Comparison of ENCODE assay signal across 15 cellular contexts in the genomic region with DNA sequence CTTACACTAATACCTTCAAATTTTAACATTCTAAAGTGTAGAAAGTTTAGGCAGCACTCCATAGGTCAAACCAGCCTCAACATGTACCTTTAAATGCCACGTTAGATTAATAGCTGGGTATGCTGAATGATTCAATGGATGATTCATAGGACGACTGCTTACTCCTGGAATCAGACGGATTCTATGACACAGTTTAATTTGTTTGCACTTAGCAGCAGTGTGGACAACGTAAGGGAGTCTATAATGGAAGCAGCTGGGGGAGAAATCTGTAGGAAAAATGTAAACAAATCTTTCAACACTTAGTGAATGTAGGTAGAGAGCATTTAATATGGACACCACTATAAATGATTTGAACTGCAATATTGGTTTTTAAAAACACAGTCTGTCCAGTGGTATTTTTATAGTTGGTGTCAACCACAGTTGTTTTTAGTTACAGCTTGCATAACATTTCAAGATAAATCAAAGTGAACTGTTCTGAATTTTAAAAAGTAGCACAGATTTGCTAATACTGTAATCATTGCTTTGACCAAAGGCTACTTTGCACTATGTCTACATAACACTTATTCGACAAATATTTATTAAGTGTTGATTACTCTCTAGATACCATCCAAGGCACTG.
A peak's percentile ranks its signal among the peaks of the same experiment; 100 is the strongest.
DNase-seq lines count a peak whose midpoint lies in the region; ATAC-seq, FAIRE-seq and TF ChIP-seq lines count a peak whose summit lies in the region.
"Had no signal": no experiment of that assay in that cellular context is flagged by ENCODE, and none has a peak within 500 bp of the region (broad histone marks: within the 10 kb centered on the region; RNA-seq: fewer than 3 reads in every experiment).

No MANE protein-coding gene starts in this region.

- ATAC-seq in HG03571 (IDR thresholded peaks at IDR 0.05; ENCODE audit: unreplicated experiment): no peak
- ATAC-seq: natural killer cell treated with Interleukin-12 subunit alpha and Interleukin-12 subunit beta and Interleukin-15 and Interleukin-18, amount 100 ng/mL, for 72 hours had no signal

- no peak for TF ChIP-seq EP300 in suprapubic skin (IDR thresholded peaks at IDR 0.05)

- no peaks in the 10 kb centered on the region for H3K27me3 ChIP-seq in suprapubic skin

- H3K4me1 ChIP-seq in suprapubic skin: no peaks in the 10 kb centered on the region

- WGBS in suprapubic skin: 48% methylated on average over 5 of the region's 5 CpGs

- peak; percentile 84 for DNase-seq in A172 (ENCODE audit: low spot score)
- DNase-seq in H4 (ENCODE audit: low spot score): peak; percentile 52
- DNase-seq in RCC 7860 (ENCODE audit: low spot score): peak; percentile 51
- DNase-seq in fibroblast of mammary gland (ENCODE audit: low read depth): peak; percentile 82
- no peak for DNase-seq in NCI-H1436 (lab: John Stamatoyannopoulos, UW)
- no peak for DNase-seq in suprapubic skin (ENCODE audit: low spot score in 2 of 2)
- no peak for DNase-seq in activated effector memory CD4-positive, alpha-beta T cell treated with anti-CD3 and anti-CD28 coated beads, Interleukin-2, amount 50 U/mL, for 16 hours
- DNase-seq: AML-193, amygdala, H7, kidney, T1000 had no signal

- TF ChIP-seq CTCF in fibroblast of mammary gland (conservative IDR thresholded peaks at IDR 0.05; ENCODE audit: control insufficient read depth, insufficient read depth, low read depth, low read length) (no peak), suprapubic skin (IDR thresholded peaks at IDR 0.05) (no peak)

- no peak overlapping the region for H3K27ac ChIP-seq in suprapubic skin

- no peak overlapping the region for H3K4me3 ChIP-seq in fibroblast of mammary gland (ENCODE audit: control insufficient read depth, low read depth, low read length)
- H3K4me3 ChIP-seq in suprapubic skin: no peak overlapping the region

- peak; percentile 17 for FAIRE-seq in RCC 7860 (lab: Jason Lieb, UNC)
- FAIRE-seq: endometrium, kidney had no signal

- no peaks in the 10 kb centered on the region for H3K36me3 ChIP-seq in suprapubic skin

- H3K9me3 ChIP-seq in suprapubic skin: no peaks in the 10 kb centered on the region

- TF ChIP-seq POLR2A in suprapubic skin (IDR thresholded peaks at IDR 0.05): no peak

Comparison
In these comparisons a context has a peak if more than half of its experiments do, and no peak if none do; other contexts are left out.
1. DNase-seq: peak in A172 (single experiment), H4 (single experiment), RCC 7860 (single experiment) and fibroblast of mammary gland (single experiment); none in NCI-H1436 (single experiment), suprapubic skin (0 of 2) and activated effector memory CD4-positive, alpha-beta T cell treated with anti-CD3 and anti-CD28 coated beads, Interleukin-2, amount 50 U/mL, for 16 hours (single experiment).